ENCODE assay signal across 24 cellular contexts in the genomic region with DNA sequence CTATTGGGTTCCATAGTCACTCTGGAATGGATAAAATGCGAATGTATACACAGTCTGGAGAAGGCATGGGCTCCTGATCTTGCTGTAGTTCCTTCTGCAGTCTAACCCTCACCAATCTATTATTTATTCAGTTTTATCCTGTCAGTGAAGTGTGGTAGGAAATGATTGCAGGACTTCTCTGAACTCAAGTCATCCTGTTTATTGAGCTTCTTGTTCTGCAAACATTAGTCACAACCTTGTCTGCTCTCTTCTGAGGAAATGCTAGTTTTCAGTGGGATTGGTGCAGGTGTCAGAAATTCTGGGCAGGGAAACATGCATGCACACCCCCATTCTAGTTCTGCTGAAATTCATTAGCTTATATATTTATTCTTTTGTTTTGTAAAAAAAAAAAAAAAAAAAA.
"Had no signal": no experiment of that assay in that cellular context is flagged by ENCODE, and none has a peak within 500 bp of the region (broad histone marks: within the 10 kb centered on the region; RNA-seq: fewer than 3 reads in every experiment).

No MANE protein-coding gene starts in this region.

- H3K27me3 Mint-ChIP-seq: activated B cell treated with CpG ODN at 0.5 μM for 24 hours, T-cell had no signal

- H3K4me3 ChIP-seq: esophagus squamous epithelium, gastrocnemius medialis, ovary, psoas muscle, thyroid gland had no signal

- H3K36me3 ChIP-seq: brain microvascular endothelial cell, esophagus squamous epithelium, gastrocnemius medialis, ovary, thyroid gland had no signal

- H3K4me1 ChIP-seq: gastrocnemius medialis, psoas muscle had no signal

- H3K27ac ChIP-seq: brain microvascular endothelial cell, esophagus squamous epithelium, gastrocnemius medialis, ovary, psoas muscle, thyroid gland had no signal

- H3K27ac Mint-ChIP-seq: activated B cell treated with CpG ODN at 0.5 μM for 24 hours; activated CD4-positive, alpha-beta memory T cell treated with anti-CD3 and anti-CD28 coated beads for 36 hours; activated naive CD4-positive, alpha-beta T cell treated with anti-CD3 and anti-CD28 coated beads, Interleukin-2, amount 50 U/mL, for 24 hours; natural killer cell treated with Interleukin-12 subunit alpha and Interleukin-12 subunit beta and Interleukin-15 and Interleukin-18, amount 100 ng/mL, for 72 hours; stimulated activated naive CD8-positive, alpha-beta T cell treated with anti-CD3 and anti-CD28 coated beads, Interleukin-15, Interleukin-2, amounts not matched to agents 100 ng/mL and 50 ng/mL, for 24 hours; T-cell had no signal

- H3K27me3 ChIP-seq: brain microvascular endothelial cell, esophagus squamous epithelium, gastrocnemius medialis, ovary, thyroid gland had no signal

- H3K9me3 ChIP-seq: esophagus squamous epithelium, gastrocnemius medialis, ovary, psoas muscle, thyroid gland had no signal

- H3K4me3 Mint-ChIP-seq: activated B cell treated with CpG ODN at 0.5 μM for 24 hours; activated CD4-positive, alpha-beta memory T cell treated with anti-CD3 and anti-CD28 coated beads for 36 hours; activated naive CD4-positive, alpha-beta T cell treated with anti-CD3 and anti-CD28 coated beads, Interleukin-2, amount 50 U/mL, for 24 hours; natural killer cell treated with Interleukin-12 subunit alpha and Interleukin-12 subunit beta and Interleukin-15 and Interleukin-18, amount 100 ng/mL, for 72 hours; stimulated activated naive CD8-positive, alpha-beta T cell treated with anti-CD3 and anti-CD28 coated beads, Interleukin-15, Interleukin-2, amounts not matched to agents 100 ng/mL and 50 ng/mL, for 24 hours; T-cell had no signal

- ATAC-seq: gastrocnemius medialis; left ventricle myocardium superior; natural killer cell treated with Interleukin-12 subunit alpha and Interleukin-12 subunit beta and Interleukin-15 and Interleukin-18, amount 100 ng/mL, for 72 hours; psoas muscle; right cardiac atrium; T-cell had no signal

- H3K4me1 Mint-ChIP-seq: activated naive CD4-positive, alpha-beta T cell treated with anti-CD3 and anti-CD28 coated beads, Interleukin-2, amount 50 U/mL, for 24 hours had no signal

- FAIRE-seq: TTC549 had no signal

- H3K9me3 Mint-ChIP-seq: activated naive CD4-positive, alpha-beta T cell treated with anti-CD3 and anti-CD28 coated beads, Interleukin-2, amount 50 U/mL, for 24 hours; natural killer cell treated with Interleukin-12 subunit alpha and Interleukin-12 subunit beta and Interleukin-15 and Interleukin-18, amount 100 ng/mL, for 72 hours had no signal

- DNase-seq: activated B cell treated with CpG ODN at 0.5 μM for 24 hours; activated CD4-positive, alpha-beta memory T cell treated with anti-CD3 and anti-CD28 coated beads for 36 hours; activated CD4-positive, alpha-beta T cell treated with anti-CD3 and anti-CD28 coated beads for 48 hours; activated gamma-delta T cell treated with Interleukin-2 at 50 U/mL for 16 hours; aorta; brain microvascular endothelial cell; central memory CD4-positive, alpha-beta T cell; effector memory CD4-positive, alpha-beta T cell; esophagus squamous epithelium; gastrocnemius medialis; hippocampal formation; kidney glomerular epithelial cell; left ventricle myocardium superior; ovary; psoas muscle; right cardiac atrium; stimulated activated CD4-positive, alpha-beta T cell treated with anti-CD3 and anti-CD28 coated beads, Interleukin-4, amount 100 ng/mL, for 4 hours; substantia nigra; T-cell; thyroid gland had no signal

- H3K36me3 Mint-ChIP-seq: activated CD4-positive, alpha-beta memory T cell treated with anti-CD3 and anti-CD28 coated beads for 36 hours; activated naive CD4-positive, alpha-beta T cell treated with anti-CD3 and anti-CD28 coated beads, Interleukin-2, amount 50 U/mL, for 24 hours; T-cell had no signal
